ENCODE assay signal across 27 cellular contexts in genomic region chr3:169597083-169597609, GRCh38.
"Had no signal": no experiment of that assay in that cellular context is flagged by ENCODE, and none has a peak within 500 bp of the region (broad histone marks: within the 10 kb centered on the region; RNA-seq: fewer than 3 reads in every experiment).

No MANE protein-coding gene starts in this region.

- ATAC-seq: activated CD4-positive, alpha-beta T cell treated with anti-CD3 and anti-CD28 coated beads for 36 hours; activated CD4-positive, CD25-positive, alpha-beta regulatory T cell treated with anti-CD3 and anti-CD28 coated beads, Interleukin-2, amount 50 U/mL, for 24 hours; activated CD8-positive, alpha-beta T cell treated with anti-CD3 and anti-CD28 coated beads, Interleukin-2, amount 10 ng/mL, durations not matched to agents 7 days and 5 days; Panc1; WTC11 had no signal

- H3K9me3 ChIP-seq: ascending aorta, MG63 had no signal

- H3K36me3 Mint-ChIP-seq: activated naive CD4-positive, alpha-beta T cell treated with anti-CD3 and anti-CD28 coated beads, Interleukin-2, amount 50 U/mL, for 24 hours; activated naive CD8-positive, alpha-beta T cell treated with anti-CD3 and anti-CD28 coated beads, Interleukin-2, amount 10 ng/mL, durations not matched to agents 7 days and 5 days; WTC11 had no signal

- H3K4me1 Mint-ChIP-seq: activated CD4-positive, alpha-beta T cell treated with anti-CD3 and anti-CD28 coated beads for 36 hours; activated CD4-positive, alpha-beta T cell treated with anti-CD3 and anti-CD28 coated beads, Interleukin-2, amount 10 ng/mL, durations not matched to agents 7 days and 5 days; activated naive CD4-positive, alpha-beta T cell treated with anti-CD3 and anti-CD28 coated beads, Interleukin-2, amount 50 U/mL, for 24 hours; activated naive CD8-positive, alpha-beta T cell treated with anti-CD3 and anti-CD28 coated beads, Interleukin-2, amount 10 ng/mL, durations not matched to agents 7 days and 5 days had no signal

- H3K27me3 Mint-ChIP-seq: activated CD4-positive, alpha-beta T cell treated with anti-CD3 and anti-CD28 coated beads for 36 hours; activated CD4-positive, alpha-beta T cell treated with anti-CD3 and anti-CD28 coated beads, Interleukin-2, amount 10 ng/mL, durations not matched to agents 7 days and 5 days; activated naive CD8-positive, alpha-beta T cell treated with anti-CD3 and anti-CD28 coated beads, Interleukin-2, amount 10 ng/mL, durations not matched to agents 7 days and 5 days had no signal

- H3K36me3 ChIP-seq: ascending aorta, MG63 had no signal

- H3K27ac Mint-ChIP-seq: activated CD4-positive, alpha-beta T cell treated with anti-CD3 and anti-CD28 coated beads for 36 hours; activated CD4-positive, alpha-beta T cell treated with anti-CD3 and anti-CD28 coated beads, Interleukin-2, amount 10 ng/mL, durations not matched to agents 7 days and 5 days; activated CD8-positive, alpha-beta T cell treated with anti-CD3 and anti-CD28 coated beads, Interleukin-2, amount 10 ng/mL, durations not matched to agents 7 days and 5 days; activated naive CD4-positive, alpha-beta T cell treated with anti-CD3 and anti-CD28 coated beads, Interleukin-2, amount 50 U/mL, for 24 hours; activated naive CD8-positive, alpha-beta T cell treated with anti-CD3 and anti-CD28 coated beads, Interleukin-2, amount 10 ng/mL, durations not matched to agents 7 days and 5 days; activated T-cell treated with anti-CD3 and anti-CD28 coated beads, Interleukin-2, amount 50 U/mL, for 24 hours; activated T-helper 2 cell treated with anti-CD3 and anti-CD28 coated beads, Interferon-gamma antibody, Interleukin-2, Interleukin-4, amounts not matched to agents 10 μg/mL and 5 μg/mL and 100 μg/mL, durations not matched to agents 14 hours and 24 hours and 36 hours; T-helper 1 cell treated with Interleukin-12 subunit alpha and Interleukin-12 subunit beta and Interleukin-4 antibody, amounts not matched to agents 30 μg/mL and 1 μg/mL, for 36 hours; T-helper 2 cell treated with Interferon-gamma antibody and Interleukin-4, amounts not matched to agents 5 μg/mL and 100 μg/mL, for 36 hours; WTC11 had no signal

- H3K4me3 Mint-ChIP-seq: activated CD4-positive, alpha-beta T cell treated with anti-CD3 and anti-CD28 coated beads for 36 hours; activated CD4-positive, alpha-beta T cell treated with anti-CD3 and anti-CD28 coated beads, Interleukin-2, amount 10 ng/mL, durations not matched to agents 7 days and 5 days; activated CD8-positive, alpha-beta T cell treated with anti-CD3 and anti-CD28 coated beads, Interleukin-2, amount 10 ng/mL, durations not matched to agents 7 days and 5 days; activated naive CD4-positive, alpha-beta T cell treated with anti-CD3 and anti-CD28 coated beads, Interleukin-2, amount 50 U/mL, for 24 hours; activated naive CD8-positive, alpha-beta T cell treated with anti-CD3 and anti-CD28 coated beads, Interleukin-2, amount 10 ng/mL, durations not matched to agents 7 days and 5 days; activated T-cell treated with anti-CD3 and anti-CD28 coated beads, Interleukin-2, amount 50 U/mL, for 24 hours; T-helper 1 cell treated with Interleukin-12 subunit alpha and Interleukin-12 subunit beta and Interleukin-4 antibody, amounts not matched to agents 30 μg/mL and 1 μg/mL, for 36 hours; T-helper 2 cell treated with Interferon-gamma antibody and Interleukin-4, amounts not matched to agents 5 μg/mL and 100 μg/mL, for 36 hours; WTC11 had no signal

- H3K27me3 ChIP-seq: ascending aorta, MG63 had no signal

- H3K27ac ChIP-seq: ascending aorta had no signal

- H3K4me3 ChIP-seq: ascending aorta, MG63 had no signal

- H3K9me3 Mint-ChIP-seq: activated CD4-positive, alpha-beta T cell treated with anti-CD3 and anti-CD28 coated beads, Interleukin-2, amount 10 ng/mL, durations not matched to agents 7 days and 5 days; activated naive CD4-positive, alpha-beta T cell treated with anti-CD3 and anti-CD28 coated beads, Interleukin-2, amount 50 U/mL, for 24 hours; activated naive CD8-positive, alpha-beta T cell treated with anti-CD3 and anti-CD28 coated beads, Interleukin-2, amount 10 ng/mL, durations not matched to agents 7 days and 5 days; activated T-cell treated with anti-CD3 and anti-CD28 coated beads, Interleukin-2, amount 50 U/mL, for 24 hours; activated T-helper 2 cell treated with anti-CD3 and anti-CD28 coated beads, Interferon-gamma antibody, Interleukin-2, Interleukin-4, amounts not matched to agents 10 μg/mL and 5 μg/mL and 100 μg/mL, durations not matched to agents 14 hours and 24 hours and 36 hours; T-helper 1 cell treated with Interleukin-12 subunit alpha and Interleukin-12 subunit beta and Interleukin-4 antibody, amounts not matched to agents 30 μg/mL and 1 μg/mL, for 36 hours; T-helper 2 cell treated with Interferon-gamma antibody and Interleukin-4, amounts not matched to agents 5 μg/mL and 100 μg/mL, for 36 hours; WTC11 had no signal

- DNase-seq: activated CD4-positive, alpha-beta T cell treated with anti-CD3 and anti-CD28 coated beads for 36 hours; activated CD4-positive, alpha-beta T cell treated with anti-CD3 and anti-CD28 coated beads, Interleukin-2, amount 10 ng/mL, durations not matched to agents 7 days and 5 days; activated CD4-positive, alpha-beta T cell treated with anti-CD3 and anti-CD28 coated beads, Interleukin-2, amount 50 U/mL, for 48 hours; activated CD8-positive, alpha-beta T cell treated with anti-CD3 and anti-CD28 coated beads, Interleukin-2, amount 10 ng/mL, durations not matched to agents 7 days and 5 days; activated gamma-delta T cell; activated naive CD4-positive, alpha-beta T cell treated with Interleukin-2 at 50 U/mL for 16 hours; activated naive CD8-positive, alpha-beta T cell treated with anti-CD3 and anti-CD28 coated beads, Interleukin-2, amount 10 ng/mL, durations not matched to agents 7 days and 5 days; activated T-cell treated with anti-CD3 and anti-CD28 coated beads, Interleukin-2, amount 50 U/mL, for 24 hours; amygdala; Kasumi-1; KG1; MG63; NCI-H1048; NCI-H1436 treated with DMSO at 0.1 percent for 48 hours; NCI-H1694 treated with DMSO at 0.1 percent for 48 hours; NCI-H2029; NCI-H345; NCI-H524 treated with DMSO at 0.1 percent for 48 hours; SIG-M5 had no signal
